ENCODE assay signal across 24 cellular contexts in the genomic region with DNA sequence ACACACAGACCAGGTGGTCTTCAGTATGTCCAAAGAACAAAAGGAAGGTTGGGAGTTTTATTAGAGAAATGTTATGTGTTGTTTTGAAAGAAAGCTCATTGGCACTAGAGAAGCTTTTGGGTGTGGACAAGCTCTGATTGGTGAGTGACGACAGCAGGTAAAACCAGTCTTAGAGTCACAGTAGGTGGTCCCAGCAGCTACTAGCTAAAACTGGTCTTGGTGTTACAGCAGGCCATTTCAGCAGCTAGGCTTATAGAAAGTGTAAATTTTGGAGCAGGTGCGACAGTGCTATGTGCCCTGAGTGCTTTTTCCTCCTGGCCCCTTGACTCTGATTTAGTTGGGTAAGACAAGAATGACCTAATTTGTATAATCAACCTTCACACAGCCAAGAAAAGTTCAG. TPM values are rescaled to one million over a fixed set of nuclear protein-coding genes. Genes with fewer than 3 reads are reported as not detected.
"Had no signal": no experiment of that assay in that cellular context is flagged by ENCODE, and none has a peak within 500 bp of the region (broad histone marks: within the 10 kb centered on the region; RNA-seq: fewer than 3 reads in every experiment).

No MANE protein-coding gene starts in this region.

- H3K4me3 ChIP-seq: gastrocnemius medialis, heart left ventricle, lung, right lobe of liver, skin epidermis, stomach, suprapubic skin, transverse colon, uterus had no signal

- H3K9me3 ChIP-seq: gastrocnemius medialis, heart left ventricle, right lobe of liver, stomach, suprapubic skin, transverse colon, uterus had no signal

- H3K27me3 Mint-ChIP-seq: naive thymus-derived CD4-positive, alpha-beta T cell; stimulated activated memory B cell treated with anti-CD40 and anti-IgM and Interleukin-4, amounts not matched to agents 10 μg/mL and 1 μg/mL and 100 μg/mL, for 72 hours had no signal

- ATAC-seq: gastrocnemius medialis; left lobe of liver; right lobe of liver; stimulated activated memory B cell treated with anti-CD40 and anti-IgM and Interleukin-4, amounts not matched to agents 10 μg/mL and 1 μg/mL and 100 μg/mL, for 72 hours had no signal

- H3K27me3 ChIP-seq: gastrocnemius medialis, heart left ventricle, right lobe of liver, stomach, suprapubic skin, transverse colon, uterus had no signal

- H3K9me3 Mint-ChIP-seq: activated naive CD4-positive, alpha-beta T cell treated with anti-CD3 and anti-CD28 coated beads for 36 hours; activated T-cell treated with anti-CD3 and anti-CD28 coated beads, Interleukin-2, amount 50 U/mL, for 4 hours; naive thymus-derived CD4-positive, alpha-beta T cell; neural crest cell; stimulated activated memory B cell treated with anti-CD40 and anti-IgM and Interleukin-4, amounts not matched to agents 10 μg/mL and 1 μg/mL and 100 μg/mL, for 72 hours had no signal

- H3K4me3 Mint-ChIP-seq: activated naive CD4-positive, alpha-beta T cell treated with anti-CD3 and anti-CD28 coated beads for 36 hours; activated T-cell treated with anti-CD3 and anti-CD28 coated beads, Interleukin-2, amount 50 U/mL, for 4 hours; naive thymus-derived CD4-positive, alpha-beta T cell; neural crest cell; stimulated activated memory B cell treated with anti-CD40 and anti-IgM and Interleukin-4, amounts not matched to agents 10 μg/mL and 1 μg/mL and 100 μg/mL, for 72 hours had no signal

- DNase-seq: activated CD4-positive, CD25-positive, alpha-beta regulatory T cell treated with anti-CD3 and anti-CD28 coated beads, Interleukin-2, amount 50 U/mL, for 72 hours; activated CD8-positive, alpha-beta memory T cell treated with anti-CD3 and anti-CD28 coated beads for 24 hours; activated CD8-positive, alpha-beta memory T cell treated with anti-CD3 and anti-CD28 coated beads, Interleukin-2, amount 50 U/mL, for 4 hours; activated T-cell treated with anti-CD3 and anti-CD28 coated beads, Interleukin-2, amount 50 U/mL, for 4 hours; cortex of kidney; gastrocnemius medialis; heart left ventricle; kidney; occipital lobe; right lobe of liver; stomach; transverse colon; uterus had no signal

- H3K4me1 ChIP-seq: right lobe of liver had no signal

- H3K27ac Mint-ChIP-seq: activated naive CD4-positive, alpha-beta T cell treated with anti-CD3 and anti-CD28 coated beads for 36 hours; stimulated activated memory B cell treated with anti-CD40 and anti-IgM and Interleukin-4, amounts not matched to agents 10 μg/mL and 1 μg/mL and 100 μg/mL, for 72 hours had no signal

- H3K27ac ChIP-seq: gastrocnemius medialis, right lobe of liver, skin epidermis, stomach, suprapubic skin, uterus had no signal

- H3K36me3 ChIP-seq: gastrocnemius medialis, right lobe of liver, suprapubic skin, transverse colon, uterus had no signal

RNA-seq across cellular contexts. Expression of a gene that starts 3.6 kb away (rescaled TPM):
- total RNA-seq: activated naive CD4-positive, alpha-beta T cell treated with anti-CD3 and anti-CD28 coated beads for 36 hours; activated T-cell treated with anti-CD3 and anti-CD28 coated beads, Interleukin-2, amount 50 U/mL, for 4 hours; cerebellum; epithelial cell of proximal tubule; gastrocnemius medialis; heart left ventricle; kidney; left lobe of liver; lung; naive thymus-derived CD4-positive, alpha-beta T cell; neural crest cell; occipital lobe; right lobe of liver; stomach; suprapubic skin; T-helper 2 cell treated with Interferon-gamma antibody and Interleukin-4, amounts not matched to agents 100 ng/mL and 5 ng/mL, for 36 hours; transverse colon had no signal
- polyA plus RNA-seq: lung; naive thymus-derived CD4-positive, alpha-beta T cell; stomach had no signal
